Comparison of ENCODE assay signal across 23 cellular contexts in genomic region chr5:1462358-1462757, GRCh38. TPM values are rescaled to one million over a fixed set of nuclear protein-coding genes. Genes with fewer than 3 reads are reported as not detected.
DNase-seq lines count a peak whose midpoint lies in the region; ATAC-seq lines count a peak whose summit lies in the region.
"Had no signal": no experiment of that assay in that cellular context is flagged by ENCODE, and none has a peak within 500 bp of the region (broad histone marks: within the 10 kb centered on the region; RNA-seq: fewer than 3 reads in every experiment).

No MANE protein-coding gene starts in this region.

- H3K27me3 Mint-ChIP-seq in activated naive CD8-positive, alpha-beta T cell treated with anti-CD3 and anti-CD28 coated beads, Interleukin-2, amount 10 ng/mL, durations not matched to agents 7 days and 5 days = no peaks in the 10 kb centered on the region
- no peaks in the 10 kb centered on the region for H3K27me3 Mint-ChIP-seq in activated naive CD8-positive, alpha-beta T cell treated with anti-CD3 and anti-CD28 coated beads for 36 hours
- no peaks in the 10 kb centered on the region for H3K27me3 Mint-ChIP-seq in activated CD4-positive, alpha-beta T cell treated with anti-CD3 and anti-CD28 coated beads, Interleukin-2, amount 10 ng/mL, durations not matched to agents 24 days and 14 days
- H3K27me3 Mint-ChIP-seq: activated CD4-positive, alpha-beta memory T cell treated with anti-CD3 and anti-CD28 coated beads for 36 hours had no signal

- H3K4me1 Mint-ChIP-seq in activated naive CD8-positive, alpha-beta T cell treated with anti-CD3 and anti-CD28 coated beads, Interleukin-2, amount 10 ng/mL, durations not matched to agents 7 days and 5 days = no peaks in the 10 kb centered on the region
- H3K4me1 Mint-ChIP-seq in activated naive CD8-positive, alpha-beta T cell treated with anti-CD3 and anti-CD28 coated beads for 36 hours = no peaks in the 10 kb centered on the region
- H3K4me1 Mint-ChIP-seq in activated CD4-positive, alpha-beta T cell treated with anti-CD3 and anti-CD28 coated beads, Interleukin-2, amount 10 ng/mL, durations not matched to agents 24 days and 14 days = no peaks in the 10 kb centered on the region

- peak; percentile 6 for DNase-seq in activated naive CD8-positive, alpha-beta T cell treated with anti-CD3 and anti-CD28 coated beads, Interleukin-2, amount 10 ng/mL, durations not matched to agents 7 days and 5 days
- no peak for DNase-seq in activated naive CD8-positive, alpha-beta T cell treated with anti-CD3 and anti-CD28 coated beads for 36 hours
- DNase-seq in NCI-H2227 (lab: John Stamatoyannopoulos, UW; ENCODE audit: unreplicated experiment) (peak; percentile 80), iPS-NIHi11 (ENCODE audit: low spot score) (peak; percentile 9), sciatic nerve (ENCODE audit: low spot score) (peak; percentile 35), T-helper 9 cell (no peak)
- DNase-seq in activated CD4-positive, alpha-beta T cell treated with anti-CD3 and anti-CD28 coated beads, Interleukin-2, amount 10 ng/mL, durations not matched to agents 24 days and 14 days = no peak
- DNase-seq: ACHN; activated CD4-positive, alpha-beta memory T cell treated with anti-CD3 and anti-CD28 coated beads for 36 hours; activated naive CD4-positive, alpha-beta T cell treated with anti-CD3 and anti-CD28 coated beads, Interleukin-2, amount 50 U/mL, for 16 hours; activated T-cell treated with anti-CD3 and anti-CD28 coated beads, Interleukin-2, amount 50 U/mL, for 1 hour; left ventricle myocardium inferior; mucosa of descending colon; NCI-H1105 treated with DMSO at 0.1 percent for 48 hours; NCI-H2171; NCI-H526 treated with DMSO at 0.1 percent for 48 hours; nucleus accumbens; right cardiac atrium; SHP77 treated with DMSO at 0.1 percent for 48 hours; T-helper 1 cell had no signal

- intact Hi-C loops in sciatic nerve (cut with DNase I) = no loop called here
- intact Hi-C loops in activated CD4-positive, alpha-beta T cell treated with anti-CD3 and anti-CD28 coated beads, Interleukin-2, amount 10 ng/mL, durations not matched to agents 24 days and 14 days (cut with micrococcal nuclease) = no loop called here

- no peak overlapping the region for H3K4me3 Mint-ChIP-seq in activated naive CD8-positive, alpha-beta T cell treated with anti-CD3 and anti-CD28 coated beads, Interleukin-2, amount 10 ng/mL, durations not matched to agents 7 days and 5 days
- H3K4me3 Mint-ChIP-seq in activated naive CD8-positive, alpha-beta T cell treated with anti-CD3 and anti-CD28 coated beads for 36 hours = no peak overlapping the region
- H3K4me3 Mint-ChIP-seq in activated CD4-positive, alpha-beta T cell treated with anti-CD3 and anti-CD28 coated beads, Interleukin-2, amount 10 ng/mL, durations not matched to agents 24 days and 14 days = no peak overlapping the region
- H3K4me3 Mint-ChIP-seq: activated CD4-positive, alpha-beta memory T cell treated with anti-CD3 and anti-CD28 coated beads for 36 hours had no signal

- POLR2A ChIA-PET in activated naive CD8-positive, alpha-beta T cell treated with anti-CD3 and anti-CD28 coated beads, Interleukin-2, amount 10 ng/mL, durations not matched to agents 7 days and 5 days (lab: Charles Lee) = no interaction called here

- no peak for ATAC-seq in activated naive CD8-positive, alpha-beta T cell treated with anti-CD3 and anti-CD28 coated beads, Interleukin-2, amount 10 ng/mL, durations not matched to agents 7 days and 5 days (ENCODE audit: low read depth)
- ATAC-seq in sciatic nerve (no peak), HG03460 (IDR thresholded peaks at IDR 0.05; ENCODE audit: unreplicated experiment) (no peak)
- ATAC-seq: mucosa of descending colon, right cardiac atrium had no signal

- peaks cover 41% of the 10 kb centered on the region for H3K36me3 Mint-ChIP-seq in activated naive CD8-positive, alpha-beta T cell treated with anti-CD3 and anti-CD28 coated beads, Interleukin-2, amount 10 ng/mL, durations not matched to agents 7 days and 5 days
- peaks cover 29% of the 10 kb centered on the region for H3K36me3 Mint-ChIP-seq in activated naive CD8-positive, alpha-beta T cell treated with anti-CD3 and anti-CD28 coated beads for 36 hours
- H3K36me3 Mint-ChIP-seq in activated CD4-positive, alpha-beta T cell treated with anti-CD3 and anti-CD28 coated beads, Interleukin-2, amount 10 ng/mL, durations not matched to agents 24 days and 14 days (ENCODE audit: low read depth) = peaks cover 61% of the 10 kb centered on the region

- H3K27ac Mint-ChIP-seq in activated naive CD8-positive, alpha-beta T cell treated with anti-CD3 and anti-CD28 coated beads, Interleukin-2, amount 10 ng/mL, durations not matched to agents 7 days and 5 days = no peak overlapping the region
- H3K27ac Mint-ChIP-seq in activated naive CD8-positive, alpha-beta T cell treated with anti-CD3 and anti-CD28 coated beads for 36 hours = no peak overlapping the region
- no peak overlapping the region for H3K27ac Mint-ChIP-seq in activated CD4-positive, alpha-beta T cell treated with anti-CD3 and anti-CD28 coated beads, Interleukin-2, amount 10 ng/mL, durations not matched to agents 24 days and 14 days
- H3K27ac Mint-ChIP-seq: activated CD4-positive, alpha-beta memory T cell treated with anti-CD3 and anti-CD28 coated beads for 36 hours had no signal

- H3K9me3 Mint-ChIP-seq in activated naive CD8-positive, alpha-beta T cell treated with anti-CD3 and anti-CD28 coated beads, Interleukin-2, amount 10 ng/mL, durations not matched to agents 7 days and 5 days = peaks cover 8% of the 10 kb centered on the region
- H3K9me3 Mint-ChIP-seq in activated naive CD8-positive, alpha-beta T cell treated with anti-CD3 and anti-CD28 coated beads for 36 hours = peaks cover 11% of the 10 kb centered on the region
- H3K9me3 Mint-ChIP-seq in activated CD4-positive, alpha-beta T cell treated with anti-CD3 and anti-CD28 coated beads, Interleukin-2, amount 10 ng/mL, durations not matched to agents 24 days and 14 days = peaks cover 8% of the 10 kb centered on the region

RNA-seq across cellular contexts. Expression of gene SLC6A3, which starts 17.1 kb away (rescaled TPM):
- under 1 TPM in 1 of 2 experiments, not detected in 1; 0.08 TPM for total RNA-seq in activated naive CD8-positive, alpha-beta T cell treated with anti-CD3 and anti-CD28 coated beads, Interleukin-2, amount 10 ng/mL, durations not matched to agents 7 days and 5 days
- total RNA-seq in activated naive CD8-positive, alpha-beta T cell treated with anti-CD3 and anti-CD28 coated beads for 36 hours = not detected
- not detected for total RNA-seq in sciatic nerve
- not detected in 2 replicates for total RNA-seq in activated CD4-positive, alpha-beta T cell treated with anti-CD3 and anti-CD28 coated beads, Interleukin-2, amount 10 ng/mL, durations not matched to agents 24 days and 14 days
- total RNA-seq: activated CD4-positive, alpha-beta memory T cell treated with anti-CD3 and anti-CD28 coated beads for 36 hours; fibroblast of lung; left ventricle myocardium inferior; mucosa of descending colon; right cardiac atrium; temporal lobe had no signal

Comparison
In these comparisons a context has a peak if more than half of its experiments do, and no peak if none do; other contexts are left out.
1. DNase-seq: peak in activated naive CD8-positive, alpha-beta T cell treated with anti-CD3 and anti-CD28 coated beads, Interleukin-2, amount 10 ng/mL, durations not matched to agents 7 days and 5 days (single experiment), NCI-H2227 (single experiment), iPS-NIHi11 (single experiment) and sciatic nerve (single experiment); none in activated naive CD8-positive, alpha-beta T cell treated with anti-CD3 and anti-CD28 coated beads for 36 hours (single experiment), activated CD4-positive, alpha-beta T cell treated with anti-CD3 and anti-CD28 coated beads, Interleukin-2, amount 10 ng/mL, durations not matched to agents 24 days and 14 days (single experiment) and T-helper 9 cell (single experiment).